16 cellular contexts compared by ENCODE assay signal in genomic region chr3:9917820-9918219, GRCh38. TPM values are rescaled to one million over a fixed set of nuclear protein-coding genes. Genes with fewer than 3 reads are reported as not detected.
DNase-seq lines count a peak whose midpoint lies in the region; FAIRE-seq and TF ChIP-seq lines count a peak whose summit lies in the region.
"Had no signal": no experiment of that assay in that cellular context is flagged by ENCODE, and none has a peak within 500 bp of the region (broad histone marks: within the 10 kb centered on the region; RNA-seq: fewer than 3 reads in every experiment).

No MANE protein-coding gene starts in this region.

- no peak overlapping the region for H3K27ac Mint-ChIP-seq in astrocyte (ENCODE audit: unreplicated experiment)
- H3K27ac Mint-ChIP-seq: activated CD4-positive, alpha-beta T cell treated with anti-CD3 and anti-CD28 coated beads for 36 hours; activated T-helper 2 cell treated with anti-CD3 and anti-CD28 coated beads, Interferon-gamma antibody, Interleukin-2, Interleukin-4, amounts not matched to agents 10 μg/mL and 5 μg/mL and 100 μg/mL, durations not matched to agents 14 hours and 24 hours and 36 hours; CD4-positive, CD25-positive, alpha-beta regulatory T cell; stimulated activated effector memory CD8-positive, alpha-beta T cell treated with anti-CD3 and anti-CD28 coated beads, Interleukin-12 subunit alpha, Interleukin-12 subunit beta, amount 100 ng/mL, for 72 hours had no signal

- no peak for TF ChIP-seq POLR2A in sigmoid colon (IDR thresholded peaks at IDR 0.05)

- 70 to 79% methylated on average over 10 of the region's 10 CpGs for WGBS in sigmoid colon, 2 donors

- no peaks in the 10 kb centered on the region for H3K36me3 Mint-ChIP-seq in astrocyte (ENCODE audit: low read depth, unreplicated experiment)
- H3K36me3 Mint-ChIP-seq: CD4-positive, CD25-positive, alpha-beta regulatory T cell; naive thymus-derived CD8-positive, alpha-beta T cell had no signal

- H3K27me3 ChIP-seq in BLaER1 treated with 17β-estradiol and CSF1 and Interleukin-3, amounts not matched to agents 10 nM and 100 nM, result peaks cover 0 to 24% (median 16%) of the 10 kb centered on the region in 11 experiments; a peak in 17 of 22 replicates
- H3K27me3 ChIP-seq in astrocyte (ENCODE audit: insufficient read depth, low read length), result no peaks in the 10 kb centered on the region
- H3K27me3 ChIP-seq in left ventricle myocardium inferior (ENCODE audit: low read depth), result no peaks in the 10 kb centered on the region
- H3K27me3 ChIP-seq in sigmoid colon, result no peaks in the 10 kb centered on the region

- DNase-seq in astrocyte (ENCODE audit: low read depth), result no peak
- DNase-seq in left ventricle myocardium inferior, result no peak
- DNase-seq in sigmoid colon, result no peak
- no peak for DNase-seq in AML-193 (lab: John Stamatoyannopoulos, UW)
- no peak for DNase-seq in activated CD8-positive, alpha-beta memory T cell treated with anti-CD3 and anti-CD28 coated beads, Interleukin-2, amount 50 U/mL, for 48 hours
- DNase-seq in activated CD4-positive, CD25-positive, alpha-beta regulatory T cell (lab: John Stamatoyannopoulos, UW), result no peak
- DNase-seq in HCEC 1CT, result no peak
- DNase-seq: activated CD4-positive, alpha-beta T cell treated with anti-CD3 and anti-CD28 coated beads for 36 hours; CD4-positive, CD25-positive, alpha-beta regulatory T cell; naive thymus-derived CD8-positive, alpha-beta T cell; NCI-H2171 treated with DMSO at 0.1 percent for 48 hours had no signal

- peak overlapping the region in 3 of 11 experiments; percentile 55 to 66 (median 62); a peak in 2 of 22 replicates for H3K27ac ChIP-seq in BLaER1 treated with 17β-estradiol and CSF1 and Interleukin-3, amounts not matched to agents 10 nM and 100 nM
- H3K27ac ChIP-seq in astrocyte (ENCODE audit: low read depth, low read length), result no peak overlapping the region
- peak overlapping the region; percentile 96 for H3K27ac ChIP-seq in left ventricle myocardium inferior (replicated peaks)
- H3K27ac ChIP-seq in sigmoid colon, result peak overlapping the region; percentile 83 to 98 (median 96)
- H3K27ac ChIP-seq: KMS-11 had no signal

- no peak overlapping the region for H3K4me3 ChIP-seq in BLaER1 treated with 17β-estradiol and CSF1 and Interleukin-3, amounts not matched to agents 10 nM and 100 nM
- H3K4me3 ChIP-seq in astrocyte (ENCODE audit: insufficient read depth, low read depth, low read length) (no peak overlapping the region), left ventricle myocardium inferior (peak overlapping the region; percentile 74), sigmoid colon (peak overlapping the region in 3 of 4 donors; percentile 65 to 83 (median 72))

- no peaks in the 10 kb centered on the region for H3K27me3 Mint-ChIP-seq in astrocyte (ENCODE audit: low read depth, unreplicated experiment)

- H3K9me3 Mint-ChIP-seq in astrocyte (ENCODE audit: unreplicated experiment), result no peaks in the 10 kb centered on the region
- H3K9me3 Mint-ChIP-seq: activated T-helper 2 cell treated with anti-CD3 and anti-CD28 coated beads, Interferon-gamma antibody, Interleukin-2, Interleukin-4, amounts not matched to agents 10 μg/mL and 5 μg/mL and 100 μg/mL, durations not matched to agents 14 hours and 24 hours and 36 hours; CD4-positive, CD25-positive, alpha-beta regulatory T cell; naive thymus-derived CD8-positive, alpha-beta T cell; stimulated activated effector memory CD8-positive, alpha-beta T cell treated with anti-CD3 and anti-CD28 coated beads, Interleukin-12 subunit alpha, Interleukin-12 subunit beta, amount 100 ng/mL, for 72 hours had no signal

- H4K20me1 ChIP-seq in BLaER1 treated with 17β-estradiol and CSF1 and Interleukin-3, amounts not matched to agents 10 nM and 100 nM, result no peaks in the 10 kb centered on the region
- H4K20me1 ChIP-seq in astrocyte (ENCODE audit: insufficient read depth, low read length), result no peaks in the 10 kb centered on the region

- no peak for FAIRE-seq in astrocyte (lab: Jason Lieb, UNC)

- H3K4me1 Mint-ChIP-seq in astrocyte (ENCODE audit: low read depth, unreplicated experiment), result peaks cover 5% of the 10 kb centered on the region

- no peaks in the 10 kb centered on the region; a peak in 1 of 22 replicates for H3K36me3 ChIP-seq in BLaER1 treated with 17β-estradiol and CSF1 and Interleukin-3, amounts not matched to agents 10 nM and 100 nM
- no peaks in the 10 kb centered on the region for H3K36me3 ChIP-seq in astrocyte (ENCODE audit: insufficient read depth, low read length)
- peaks cover 23% of the 10 kb centered on the region for H3K36me3 ChIP-seq in left ventricle myocardium inferior
- peaks cover 0 to 28% (median 5%) of the 10 kb centered on the region in 4 donors for H3K36me3 ChIP-seq in sigmoid colon
- H3K36me3 ChIP-seq: HAP-1 had no signal

- TF ChIP-seq CTCF in astrocyte (IDR thresholded peaks at IDR 0.05; ENCODE audit: insufficient read depth, low read depth, low read length) (no peak), left ventricle myocardium inferior (IDR thresholded peaks at IDR 0.05; ENCODE audit: borderline replicate concordance) (no peak), sigmoid colon (IDR thresholded peaks at IDR 0.05) (no peak)

- no peak for TF ChIP-seq EP300 in sigmoid colon (IDR thresholded peaks at IDR 0.05)

- H3K9ac ChIP-seq in BLaER1 treated with 17β-estradiol and CSF1 and Interleukin-3, amounts not matched to agents 10 nM and 100 nM, result peak overlapping the region in 4 of 11 experiments; percentile 50 to 66 (median 59); a peak in 6 of 22 replicates
- peak overlapping the region; percentile 64 for H3K9ac ChIP-seq in astrocyte (ENCODE audit: low read length)
- H3K9ac ChIP-seq: KMS-11 had no signal

- H3K4me2 ChIP-seq in BLaER1 treated with 17β-estradiol and CSF1 and Interleukin-3, amounts not matched to agents 10 nM and 100 nM, result peak overlapping the region in 10 of 11 experiments; percentile 78 to 100 (median 98); a peak in 10 of 22 replicates
- peak overlapping the region; percentile 83 for H3K4me2 ChIP-seq in astrocyte (ENCODE audit: low read length)
- H3K4me2 ChIP-seq: KMS-11 had no signal

- peak overlapping the region; percentile 70 for H3K4me3 Mint-ChIP-seq in astrocyte (ENCODE audit: unreplicated experiment)
- H3K4me3 Mint-ChIP-seq: activated CD4-positive, alpha-beta T cell treated with anti-CD3 and anti-CD28 coated beads for 36 hours had no signal

- intact Hi-C loops in left ventricle myocardium inferior (cut with micrococcal nuclease) (no loop called here), sigmoid colon (cut with DNase I) (loop anchor here (2.0 kb wide), 2 partner anchors 15 to 29 kb away; partner anchors contain the start of gene CRELD1)

- H3K9me3 ChIP-seq in BLaER1 treated with 17β-estradiol and CSF1 and Interleukin-3, amounts not matched to agents 10 nM and 100 nM (replicated peaks in 1 of 11), result no peaks in the 10 kb centered on the region
- H3K9me3 ChIP-seq in astrocyte (ENCODE audit: insufficient read depth, low read depth, low read length) (no peaks in the 10 kb centered on the region), left ventricle myocardium inferior (replicated peaks) (no peaks in the 10 kb centered on the region), sigmoid colon (no peaks in the 10 kb centered on the region)
- H3K9me3 ChIP-seq: HAP-1 had no signal

- peaks cover 31 to 47% (median 41%) of the 10 kb centered on the region in 10 experiments for H3K4me1 ChIP-seq in BLaER1 treated with 17β-estradiol and CSF1 and Interleukin-3, amounts not matched to agents 10 nM and 100 nM
- peaks cover 23% of the 10 kb centered on the region for H3K4me1 ChIP-seq in astrocyte (ENCODE audit: insufficient read depth, low read length)
- peaks cover 47% of the 10 kb centered on the region for H3K4me1 ChIP-seq in left ventricle myocardium inferior
- H3K4me1 ChIP-seq in sigmoid colon, result peaks cover 0 to 56% (median 47%) of the 10 kb centered on the region in 4 donors

- H2AFZ ChIP-seq in astrocyte (ENCODE audit: low read depth, low read length), result no peak overlapping the region

- no peaks in the 10 kb centered on the region for H3K79me2 ChIP-seq in astrocyte (ENCODE audit: insufficient read depth, low read length)

RNA-seq across cellular contexts. Expression of gene IL17RC, which starts 0.9 kb away (rescaled TPM):
- total RNA-seq in astrocyte (20.1 and 23.9 TPM in 2 replicates), left ventricle myocardium inferior (35.0 TPM), sigmoid colon (10 to 100 TPM; 57.8 to 88.9 (median 66.3) TPM)
- 10 to 100 TPM in 2 of 3 donors, 1 to 10 TPM in 1; 9.9 to 36.5 (median 13.8) TPM for polyA plus RNA-seq in sigmoid colon

RNA-seq across cellular contexts. Expression of gene IL17RE, which starts 15.2 kb away (rescaled TPM):
- 3.7 and 4.6 TPM in 2 replicates for total RNA-seq in astrocyte
- total RNA-seq in left ventricle myocardium inferior, result 0.58 TPM
- 1 to 10 TPM in 2 of 4 donors, under 1 TPM in 2; 0.68 to 2.5 (median 1.3) TPM for total RNA-seq in sigmoid colon
- 10 to 100 TPM; 11.4 to 46.3 (median 12.7) TPM for polyA plus RNA-seq in sigmoid colon

RNA-seq across cellular contexts. Expression of gene CRELD1, which starts 15.8 kb away (rescaled TPM):
- total RNA-seq in astrocyte, result 18.8 and 26.2 TPM in 2 replicates
- 72.3 TPM for total RNA-seq in left ventricle myocardium inferior
- 10 to 100 TPM; 31.4 to 67.8 (median 54.7) TPM for total RNA-seq in sigmoid colon
- 10 to 100 TPM in 1 of 3 donors, 1 to 10 TPM in 2; 4.8 to 33.7 (median 6.7) TPM for polyA plus RNA-seq in sigmoid colon

RNA-seq across cellular contexts. Expression of gene JAGN1, which starts 27.4 kb away (rescaled TPM):
- total RNA-seq in astrocyte (31.7 and 33.6 TPM in 2 replicates), left ventricle myocardium inferior (17.5 TPM), sigmoid colon (10 to 100 TPM; 33.7 to 55.1 (median 45.9) TPM)
- polyA plus RNA-seq in sigmoid colon, result 10 to 100 TPM; 24.7 to 44.4 (median 33.0) TPM

RNA-seq across cellular contexts. Expression of gene PRRT3, which starts 34.4 kb away (rescaled TPM):
- total RNA-seq in astrocyte (2.2 and 2.4 TPM in 2 replicates), left ventricle myocardium inferior (0.47 TPM), sigmoid colon (1 to 10 TPM; 1.5 to 2.6 (median 2.2) TPM)
- polyA plus RNA-seq in sigmoid colon, result under 1 TPM; 0.46 to 0.90 (median 0.60) TPM

Comparison
In these comparisons a context has a peak if more than half of its experiments do, and no peak if none do; other contexts are left out.
1. H3K4me3 ChIP-seq: peak in left ventricle myocardium inferior (single experiment) and sigmoid colon (3 of 4); none in BLaER1 treated with 17β-estradiol and CSF1 and Interleukin-3, amounts not matched to agents 10 nM and 100 nM (0 of 10) and astrocyte (single experiment).